In the genomic region with DNA sequence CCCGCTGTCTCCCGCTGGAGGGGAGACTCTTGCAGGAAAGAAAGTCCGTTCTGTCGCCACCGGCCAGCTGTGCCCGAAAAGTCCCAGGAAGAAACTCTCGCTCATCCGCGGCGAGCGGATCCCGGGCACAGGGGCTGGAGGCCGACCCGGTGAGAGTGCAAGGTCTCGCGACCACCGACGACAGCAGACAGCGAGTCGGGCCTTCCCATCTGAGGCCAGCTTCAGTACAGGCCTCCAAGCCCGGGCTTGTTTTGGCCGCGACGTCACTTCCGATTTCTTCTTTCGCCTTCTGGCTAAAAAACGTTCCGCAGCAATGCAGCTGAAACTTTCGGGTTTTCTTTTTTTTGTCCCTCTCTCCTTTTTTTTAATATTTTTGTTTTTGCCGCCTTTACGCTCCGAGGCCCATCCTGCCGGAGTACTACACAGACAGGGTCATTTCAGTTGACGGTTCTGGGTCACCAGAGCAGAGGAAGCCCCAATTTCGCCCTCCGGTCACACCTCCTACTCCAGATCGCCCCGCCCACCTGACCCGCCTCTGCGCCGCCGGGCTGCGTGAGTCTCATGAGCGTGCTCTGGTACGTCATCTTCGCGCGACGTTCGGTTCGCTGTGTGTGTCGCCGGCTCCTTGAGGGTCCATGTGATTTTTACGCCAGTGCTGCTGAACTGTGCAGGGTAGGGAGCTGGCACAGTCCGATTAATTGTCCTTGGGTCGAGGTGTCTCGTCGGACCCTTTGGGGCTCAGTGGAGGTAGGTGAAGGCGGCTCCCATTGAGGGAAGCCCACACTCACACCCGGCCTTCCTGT, we compare ENCODE assay signal across 8 cellular contexts. TPM values are rescaled to one million over a fixed set of nuclear protein-coding genes. Genes with fewer than 3 reads are reported as not detected.
A peak's percentile ranks its signal among the peaks of the same experiment; 100 is the strongest.
DNase-seq lines count a peak whose midpoint lies in the region; ATAC-seq and TF ChIP-seq lines count a peak whose summit lies in the region.

A gene with protein sequence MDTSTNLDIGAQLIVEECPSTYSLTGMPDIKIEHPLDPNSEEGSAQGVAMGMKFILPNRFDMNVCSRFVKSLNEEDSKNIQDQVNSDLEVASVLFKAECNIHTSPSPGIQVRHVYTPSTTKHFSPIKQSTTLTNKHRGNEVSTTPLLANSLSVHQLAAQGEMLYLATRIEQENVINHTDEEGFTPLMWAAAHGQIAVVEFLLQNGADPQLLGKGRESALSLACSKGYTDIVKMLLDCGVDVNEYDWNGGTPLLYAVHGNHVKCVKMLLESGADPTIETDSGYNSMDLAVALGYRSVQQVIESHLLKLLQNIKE (minus strand): TSS at position 474 of the 803 bp plus-strand sequence. CDS start 2,758 bp downstream, outside the sequence.
A gene with protein sequence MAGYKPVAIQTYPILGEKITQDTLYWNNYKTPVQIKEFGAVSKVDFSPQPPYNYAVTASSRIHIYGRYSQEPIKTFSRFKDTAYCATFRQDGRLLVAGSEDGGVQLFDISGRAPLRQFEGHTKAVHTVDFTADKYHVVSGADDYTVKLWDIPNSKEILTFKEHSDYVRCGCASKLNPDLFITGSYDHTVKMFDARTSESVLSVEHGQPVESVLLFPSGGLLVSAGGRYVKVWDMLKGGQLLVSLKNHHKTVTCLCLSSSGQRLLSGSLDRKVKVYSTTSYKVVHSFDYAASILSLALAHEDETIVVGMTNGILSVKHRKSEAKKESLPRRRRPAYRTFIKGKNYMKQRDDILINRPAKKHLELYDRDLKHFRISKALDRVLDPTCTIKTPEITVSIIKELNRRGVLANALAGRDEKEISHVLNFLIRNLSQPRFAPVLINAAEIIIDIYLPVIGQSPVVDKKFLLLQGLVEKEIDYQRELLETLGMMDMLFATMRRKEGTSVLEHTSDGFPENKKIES (plus strand): TSS at position 578 of the 803 bp plus-strand sequence. CDS start 1,602 bp downstream, outside the sequence.

- intact Hi-C loops in breast epithelium (cut with DNase I; ENCODE audit: low total_unique reads): no loop called here

- TF ChIP-seq CTCF in VCaP (conservative IDR thresholded peaks at IDR 0.05) (no peak), breast epithelium (IDR thresholded peaks at IDR 0.05) (no peak)

- peaks cover 22% of the 10 kb centered on the region for H3K4me1 ChIP-seq in ACC112 (ENCODE audit: control insufficient read depth, insufficient read depth, low read length, unreplicated experiment)
- peaks cover 0 to 10% of the 10 kb centered on the region in 2 donors for H3K4me1 ChIP-seq in breast epithelium
- H3K4me1 ChIP-seq in iPS-18a (ENCODE audit: control insufficient read depth, low read depth, low read length): peaks cover 3% of the 10 kb centered on the region
- peaks cover 28% of the 10 kb centered on the region for H3K4me1 ChIP-seq in skeletal muscle satellite cell (ENCODE audit: control insufficient read depth, insufficient read depth, low read length)

- 0 out of 2 replicates have a peak, but pooled peaks cover 7% of the 10 kb centered on the region for H3K36me3 ChIP-seq in ACC112 (ENCODE audit: insufficient read depth, low read length)
- peaks cover 9% of the 10 kb centered on the region for H3K36me3 ChIP-seq in breast epithelium
- H3K36me3 ChIP-seq in iPS-18a (ENCODE audit: control insufficient read depth, low read depth, low read length): peaks cover 20% of the 10 kb centered on the region
- peaks cover 16% of the 10 kb centered on the region for H3K36me3 ChIP-seq in skeletal muscle satellite cell (ENCODE audit: insufficient read depth, low read length)

- H3K9me3 ChIP-seq in breast epithelium (no peaks in the 10 kb centered on the region), iPS-18a (ENCODE audit: control insufficient read depth, low read depth, low read length) (no peaks in the 10 kb centered on the region), skeletal muscle satellite cell (replicated peaks; ENCODE audit: low read length) (no peaks in the 10 kb centered on the region)

- H3K9ac ChIP-seq in iPS-18a (ENCODE audit: low read length) (peak within 1 kb of the TSS; percentile 96), skeletal muscle satellite cell (ENCODE audit: low read depth, low read length) (peak within 1 kb of the TSS; percentile 88)

- peak; percentile 58 for TF ChIP-seq POLR2A in breast epithelium (IDR thresholded peaks at IDR 0.05)

- DNase-seq in NCI-H2196 treated with DMSO at 0.1 percent for 48 hours (lab: John Stamatoyannopoulos, UW; ENCODE audit: unreplicated experiment) (peak; percentile 68), breast epithelium (ENCODE audit: low spot score in 2 of 2) (peak; percentile 98 to 100)

- peaks cover 54% of the 10 kb centered on the region for H3K79me2 ChIP-seq in ACC112 (ENCODE audit: control insufficient read depth, insufficient read depth, low read length, unreplicated experiment)

- peak within 1 kb of the TSS; percentile 85 for H2AFZ ChIP-seq in ACC112 (ENCODE audit: low read length, unreplicated experiment)

- H3K27me3 ChIP-seq in ACC112 (ENCODE audit: insufficient read depth, low read length): no peaks in the 10 kb centered on the region
- no peaks in the 10 kb centered on the region for H3K27me3 ChIP-seq in breast epithelium
- H3K27me3 ChIP-seq in iPS-18a (ENCODE audit: control insufficient read depth, insufficient read depth, low read length): no peaks in the 10 kb centered on the region
- no peaks in the 10 kb centered on the region for H3K27me3 ChIP-seq in skeletal muscle satellite cell (ENCODE audit: control insufficient read depth, insufficient read depth, low read length)

- ATAC-seq in GM18870 (IDR thresholded peaks at IDR 0.05; ENCODE audit: unreplicated experiment): peak; percentile 83
- ATAC-seq in HG03135 (IDR thresholded peaks at IDR 0.05; ENCODE audit: unreplicated experiment): peak; percentile 89

- H3K4me3 ChIP-seq in ACC112 (ENCODE audit: low read depth, low read length) (peak within 1 kb of the TSS; percentile 99), breast epithelium (peak within 1 kb of the TSS; percentile 61 to 88 (median 72)), iPS-18a (ENCODE audit: low read length) (peak within 1 kb of the TSS; percentile 98), skeletal muscle satellite cell (ENCODE audit: low read length) (peak within 1 kb of the TSS; percentile 85)

- H3K4me2 ChIP-seq in skeletal muscle satellite cell (ENCODE audit: low read length): peak within 1 kb of the TSS; percentile 90

- H3K27ac ChIP-seq in ACC112 (ENCODE audit: low read depth, low read length) (peak within 1 kb of the TSS; percentile 66), VCaP (peak within 1 kb of the TSS; percentile 87), breast epithelium (peak within 1 kb of the TSS; percentile 92 to 97), iPS-18a (ENCODE audit: low read length) (peak within 1 kb of the TSS; percentile 83)

RNA-seq across cellular contexts. Expression of the first gene that starts in this region (rescaled TPM):
- 10 to 100 TPM; 28.8 to 83.9 (median 44.2) TPM for total RNA-seq in breast epithelium
- 8.7 and 10.9 TPM in 2 replicates for total RNA-seq in skeletal muscle satellite cell (2012; rRNA removed)

RNA-seq across cellular contexts. Expression of the second gene that starts in this region (rescaled TPM):
- total RNA-seq in breast epithelium: 10 to 100 TPM; 38.7 to 61.6 (median 39.0) TPM
- total RNA-seq in skeletal muscle satellite cell (2012; rRNA removed): 31.9 and 33.5 TPM in 2 replicates

Comparison
In these comparisons a context has a peak if more than half of its experiments do, and no peak if none do; other contexts are left out.
1. Peak in every context shown above with its lines: DNase-seq, ATAC-seq, H3K4me3 ChIP-seq and H3K27ac ChIP-seq.